ENCODE assay signal across 23 cellular contexts in the genomic region with DNA sequence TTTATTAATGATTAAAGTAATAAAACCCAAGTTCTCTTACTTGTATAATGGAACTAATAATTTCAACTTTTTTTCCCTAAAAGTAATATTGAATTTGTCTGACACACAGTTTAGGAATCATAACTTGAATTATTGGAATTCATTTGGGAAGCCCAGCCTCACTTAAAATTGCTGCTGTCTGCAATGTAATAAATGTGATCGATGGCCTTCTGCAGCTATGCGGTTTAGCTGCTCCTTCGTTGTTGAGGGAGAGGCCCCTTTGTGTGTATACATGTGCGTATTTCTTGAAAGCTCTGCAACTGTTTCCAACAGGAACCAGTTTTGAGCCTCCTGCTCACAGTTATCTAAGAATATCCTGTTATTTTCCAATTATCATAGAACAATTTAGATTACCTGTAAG.
"Had no signal": no experiment of that assay in that cellular context is flagged by ENCODE, and none has a peak within 500 bp of the region (broad histone marks: within the 10 kb centered on the region; RNA-seq: fewer than 3 reads in every experiment).

No MANE protein-coding gene starts in this region.

- H3K9ac ChIP-seq: parathyroid adenoma had no signal

- H3K36me3 ChIP-seq: esophagus squamous epithelium, right lobe of liver, spleen, tibial nerve had no signal

- H3K27ac Mint-ChIP-seq: dendritic cell treated with granulocyte-macrophage colony-stimulating factor and Interleukin-4, amounts not matched to agents 40 ng/mL and 50 ng/mL, for 4 days; effector memory CD8-positive, alpha-beta T cell; immature natural killer cell; naive thymus-derived CD8-positive, alpha-beta T cell; stimulated activated memory B cell treated with anti-CD40 and anti-IgM and Interleukin-4, amounts not matched to agents 10 μg/mL and 1 μg/mL and 100 μg/mL, for 72 hours; stimulated activated naive CD8-positive, alpha-beta T cell treated with anti-CD3 and anti-CD28 coated beads, Interleukin-15, Interleukin-2, amounts not matched to agents 100 ng/mL and 50 ng/mL, for 24 hours had no signal

- FAIRE-seq: colon, keratinocyte had no signal

- H3K4me3 ChIP-seq: esophagus squamous epithelium, mucosa of descending colon, psoas muscle, right lobe of liver, spleen, testis, tibial nerve had no signal

- DNase-seq: cerebellar nuclear complex; effector memory CD8-positive, alpha-beta T cell; esophagus squamous epithelium; foreskin keratinocyte; immature natural killer cell; left ventricle myocardium superior; mucosa of descending colon; naive thymus-derived CD8-positive, alpha-beta T cell; psoas muscle; retina; right lobe of liver; spleen; stimulated activated CD4-positive, alpha-beta T cell treated with anti-CD3 and anti-CD28 coated beads, Interleukin-15, amount 100 ng/mL, for 24 hours; stimulated activated CD4-positive, alpha-beta T cell treated with anti-CD3 and anti-CD28 coated beads, Interleukin-1b, Interleukin-23, amount 100 ng/mL, for 48 hours; stimulated activated CD4-positive, alpha-beta T cell treated with anti-CD3 and anti-CD28 coated beads, Interleukin-4, amount 100 ng/mL, for 24 hours; testis had no signal

- ATAC-seq: effector memory CD8-positive, alpha-beta T cell; foreskin keratinocyte; left ventricle myocardium superior; mucosa of descending colon; naive thymus-derived CD8-positive, alpha-beta T cell; psoas muscle; right lobe of liver; stimulated activated memory B cell treated with anti-CD40 and anti-IgM and Interleukin-4, amounts not matched to agents 10 μg/mL and 1 μg/mL and 100 μg/mL, for 72 hours had no signal

- H3K27ac ChIP-seq: esophagus squamous epithelium, foreskin keratinocyte, parathyroid adenoma, psoas muscle, right lobe of liver, spleen, testis, tibial nerve had no signal

- H3K27me3 ChIP-seq: esophagus squamous epithelium, foreskin keratinocyte, right lobe of liver, spleen, testis, tibial nerve had no signal

- H3K4me3 Mint-ChIP-seq: dendritic cell treated with granulocyte-macrophage colony-stimulating factor and Interleukin-4, amounts not matched to agents 40 ng/mL and 50 ng/mL, for 4 days; effector memory CD8-positive, alpha-beta T cell; immature natural killer cell; naive thymus-derived CD8-positive, alpha-beta T cell; stimulated activated memory B cell treated with anti-CD40 and anti-IgM and Interleukin-4, amounts not matched to agents 10 μg/mL and 1 μg/mL and 100 μg/mL, for 72 hours; stimulated activated naive CD8-positive, alpha-beta T cell treated with anti-CD3 and anti-CD28 coated beads, Interleukin-15, Interleukin-2, amounts not matched to agents 100 ng/mL and 50 ng/mL, for 24 hours had no signal

- H3K27me3 Mint-ChIP-seq: dendritic cell treated with granulocyte-macrophage colony-stimulating factor and Interleukin-4, amounts not matched to agents 40 ng/mL and 50 ng/mL, for 4 days; stimulated activated memory B cell treated with anti-CD40 and anti-IgM and Interleukin-4, amounts not matched to agents 10 μg/mL and 1 μg/mL and 100 μg/mL, for 72 hours had no signal

- H2AFZ ChIP-seq: parathyroid adenoma had no signal

- H3K4me1 Mint-ChIP-seq: immature natural killer cell; stimulated activated memory B cell treated with anti-CD40 and anti-IgM and Interleukin-4, amounts not matched to agents 10 μg/mL and 1 μg/mL and 100 μg/mL, for 72 hours had no signal

- H3K79me2 ChIP-seq: parathyroid adenoma had no signal

- H3K36me3 Mint-ChIP-seq: immature natural killer cell; stimulated activated memory B cell treated with anti-CD40 and anti-IgM and Interleukin-4, amounts not matched to agents 10 μg/mL and 1 μg/mL and 100 μg/mL, for 72 hours had no signal

- H3K4me1 ChIP-seq: esophagus squamous epithelium, foreskin keratinocyte, parathyroid adenoma, psoas muscle, testis, tibial nerve had no signal

- H3K9me3 Mint-ChIP-seq: effector memory CD8-positive, alpha-beta T cell had no signal

- H3K9me3 ChIP-seq: mucosa of descending colon, psoas muscle, right lobe of liver, testis, tibial nerve had no signal
